15 cellular contexts compared by ENCODE assay signal in the genomic region with DNA sequence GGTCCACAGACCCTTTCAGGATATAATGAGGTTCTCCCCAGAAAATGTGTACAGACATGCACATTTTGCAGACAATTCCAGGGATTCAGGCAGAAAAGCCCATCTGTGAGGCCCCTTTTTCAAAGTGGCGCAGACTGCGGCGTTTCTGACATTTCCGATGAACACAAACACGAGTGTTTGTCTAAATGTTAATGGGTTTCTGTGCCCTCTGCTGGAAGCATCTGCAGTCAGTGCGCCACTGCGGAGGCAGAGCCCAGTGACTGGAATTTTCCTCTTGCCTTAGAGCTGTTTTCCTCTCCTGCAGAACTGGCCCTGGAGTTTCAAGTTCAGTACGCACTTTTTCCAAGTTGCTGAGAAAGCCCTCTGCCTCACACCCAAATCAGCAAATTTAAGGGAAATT. TPM values are rescaled to one million over a fixed set of nuclear protein-coding genes. Genes with fewer than 3 reads are reported as not detected.
DNase-seq lines count a peak whose midpoint lies in the region; ATAC-seq and TF ChIP-seq lines count a peak whose summit lies in the region.
"Had no signal": no experiment of that assay in that cellular context is flagged by ENCODE, and none has a peak within 500 bp of the region (broad histone marks: within the 10 kb centered on the region; RNA-seq: fewer than 3 reads in every experiment).

No MANE protein-coding gene starts in this region.

- H3K4me2 ChIP-seq in hepatocyte = no peak overlapping the region
- H3K4me2 ChIP-seq in MM.1S (ENCODE audit: low read depth, low read length) = no peak overlapping the region
- H3K4me2 ChIP-seq: BLaER1 treated with 17β-estradiol and CSF1 and Interleukin-3, amounts not matched to agents 10 nM and 100 nM had no signal

- H3K27ac Mint-ChIP-seq in activated CD4-positive, alpha-beta memory T cell treated with anti-CD3 and anti-CD28 coated beads for 36 hours = no peak overlapping the region
- H3K27ac Mint-ChIP-seq: activated naive CD8-positive, alpha-beta T cell treated with anti-CD3 and anti-CD28 coated beads, Interleukin-2, amount 10 ng/mL, durations not matched to agents 7 days and 5 days; effector memory CD8-positive, alpha-beta T cell had no signal

- H3K4me1 ChIP-seq in adipocyte (ENCODE audit: control insufficient read depth, insufficient read depth, low read length) (peaks cover 4% of the 10 kb centered on the region), hepatocyte (ENCODE audit: insufficient read depth) (no peaks in the 10 kb centered on the region), MM.1S (ENCODE audit: low read length) (no peaks in the 10 kb centered on the region)

- in situ Hi-C loops in G401 (cut with HindIII; ENCODE audit: low sequenced_read_pairs) = no loop called here

- H3K36me3 ChIP-seq in adipocyte (ENCODE audit: control insufficient read depth, insufficient read depth, low read length, severe bottlenecking) (no peaks in the 10 kb centered on the region), hepatocyte (replicated peaks; ENCODE audit: insufficient read depth, low read depth) (no peaks in the 10 kb centered on the region), MM.1S (replicated peaks; ENCODE audit: insufficient read depth, low read length) (no peaks in the 10 kb centered on the region)
- H3K36me3 ChIP-seq: BLaER1 treated with 17β-estradiol and CSF1 and Interleukin-3, amounts not matched to agents 10 nM and 100 nM had no signal

- H3K27me3 Mint-ChIP-seq in activated CD4-positive, alpha-beta memory T cell treated with anti-CD3 and anti-CD28 coated beads for 36 hours = peaks cover 11% of the 10 kb centered on the region

- H3F3A ChIP-seq in MM.1S (ENCODE audit: insufficient read depth, low read length) = peaks cover 6% of the 10 kb centered on the region

- H2AFZ ChIP-seq in hepatocyte = no peak overlapping the region
- H2AFZ ChIP-seq in MM.1S (ENCODE audit: low read length) = no peak overlapping the region

- H3K9me2 ChIP-seq in hepatocyte (replicated peaks; ENCODE audit: insufficient read depth) (no peaks in the 10 kb centered on the region), MM.1S (replicated peaks; ENCODE audit: insufficient read depth, low read length) (no peaks in the 10 kb centered on the region)

- H3K9ac ChIP-seq in adipocyte (ENCODE audit: low read length) (no peak overlapping the region), MM.1S (ENCODE audit: low read length) (no peak overlapping the region)
- H3K9ac ChIP-seq: BLaER1 treated with 17β-estradiol and CSF1 and Interleukin-3, amounts not matched to agents 10 nM and 100 nM had no signal

- WGBS in hepatocyte (ENCODE audit: low lambda C conversion rate, missing lambda C conversion rate) = 58% methylated on average over 8 of the region's 8 CpGs

- H3K4me3 ChIP-seq in adipocyte (ENCODE audit: low read length) (no peak overlapping the region), hepatocyte (no peak overlapping the region), MM.1S (ENCODE audit: low read length) (no peak overlapping the region)
- H3K4me3 ChIP-seq: BLaER1 treated with 17β-estradiol and CSF1 and Interleukin-3, amounts not matched to agents 10 nM and 100 nM had no signal

- no peaks in the 10 kb centered on the region for H3K4me1 Mint-ChIP-seq in activated CD4-positive, alpha-beta memory T cell treated with anti-CD3 and anti-CD28 coated beads for 36 hours (ENCODE audit: low read depth)
- H3K4me1 Mint-ChIP-seq: activated naive CD8-positive, alpha-beta T cell treated with anti-CD3 and anti-CD28 coated beads, Interleukin-2, amount 10 ng/mL, durations not matched to agents 7 days and 5 days had no signal

- POLR2A ChIA-PET in activated CD4-positive, alpha-beta memory T cell treated with anti-CD3 and anti-CD28 coated beads for 36 hours (lab: Charles Lee) = no interaction called here

- CTCF ChIA-PET in activated CD4-positive, alpha-beta memory T cell treated with anti-CD3 and anti-CD28 coated beads for 36 hours (lab: Charles Lee) = no interaction called here

- H3K36me3 Mint-ChIP-seq in activated CD4-positive, alpha-beta memory T cell treated with anti-CD3 and anti-CD28 coated beads for 36 hours = no peaks in the 10 kb centered on the region
- H3K36me3 Mint-ChIP-seq: activated naive CD8-positive, alpha-beta T cell treated with anti-CD3 and anti-CD28 coated beads, Interleukin-2, amount 10 ng/mL, durations not matched to agents 7 days and 5 days had no signal

- H4K20me1 ChIP-seq in hepatocyte (ENCODE audit: insufficient read depth, poor library complexity, severe bottlenecking) = no peaks in the 10 kb centered on the region
- no peaks in the 10 kb centered on the region for H4K20me1 ChIP-seq in MM.1S (ENCODE audit: insufficient read depth, low read length)
- H4K20me1 ChIP-seq: BLaER1 treated with 17β-estradiol and CSF1 and Interleukin-3, amounts not matched to agents 10 nM and 100 nM had no signal

- ATAC-seq in HG03108 (IDR thresholded peaks at IDR 0.05; ENCODE audit: unreplicated experiment) = no peak
- ATAC-seq: effector memory CD8-positive, alpha-beta T cell had no signal

- H3K9me3 ChIP-seq in adipocyte (ENCODE audit: control insufficient read depth, low read length) (peaks cover 3% of the 10 kb centered on the region), hepatocyte (ENCODE audit: low read depth) (no peaks in the 10 kb centered on the region), MM.1S (replicated peaks; ENCODE audit: insufficient read depth, low read length) (no peaks in the 10 kb centered on the region)
- H3K9me3 ChIP-seq: BLaER1 treated with 17β-estradiol and CSF1 and Interleukin-3, amounts not matched to agents 10 nM and 100 nM had no signal

- H3K4me3 Mint-ChIP-seq in activated CD4-positive, alpha-beta memory T cell treated with anti-CD3 and anti-CD28 coated beads for 36 hours = no peak overlapping the region
- H3K4me3 Mint-ChIP-seq: activated naive CD8-positive, alpha-beta T cell treated with anti-CD3 and anti-CD28 coated beads, Interleukin-2, amount 10 ng/mL, durations not matched to agents 7 days and 5 days; effector memory CD8-positive, alpha-beta T cell had no signal

- intact Hi-C loops in activated CD4-positive, alpha-beta memory T cell treated with anti-CD3 and anti-CD28 coated beads for 36 hours (cut with micrococcal nuclease) = no loop called here

- TF ChIP-seq CTCF in 22Rv1 (IDR thresholded peaks at IDR 0.05) = peak; percentile 46
- TF ChIP-seq CTCF in hepatocyte (IDR thresholded peaks at IDR 0.05; ENCODE audit: poor library complexity) = peak; percentile 14
- TF ChIP-seq CTCF in MM.1S (IDR thresholded peaks at IDR 0.05; ENCODE audit: low read length) = no peak

- H3K9me3 Mint-ChIP-seq in activated CD4-positive, alpha-beta memory T cell treated with anti-CD3 and anti-CD28 coated beads for 36 hours = no peaks in the 10 kb centered on the region
- H3K9me3 Mint-ChIP-seq: activated naive CD8-positive, alpha-beta T cell treated with anti-CD3 and anti-CD28 coated beads, Interleukin-2, amount 10 ng/mL, durations not matched to agents 7 days and 5 days; effector memory CD8-positive, alpha-beta T cell had no signal

- H3K27ac ChIP-seq in 22Rv1 (no peak overlapping the region), hepatocyte (no peak overlapping the region), MM.1S (ENCODE audit: low read length) (no peak overlapping the region)
- H3K27ac ChIP-seq: BLaER1 treated with 17β-estradiol and CSF1 and Interleukin-3, amounts not matched to agents 10 nM and 100 nM had no signal

- H3K79me2 ChIP-seq in hepatocyte (no peaks in the 10 kb centered on the region), MM.1S (ENCODE audit: low read length) (no peaks in the 10 kb centered on the region)

- DNase-seq in G401 (ENCODE audit: low spot score) (peak; percentile 20), adipocyte (ENCODE audit: low read depth) (peak; percentile 49), hepatocyte (ENCODE audit: low spot score) (no peak), T-helper 9 cell (no peak), MM.1S (no peak)
- DNase-seq in activated CD4-positive, alpha-beta memory T cell treated with anti-CD3 and anti-CD28 coated beads for 36 hours = no peak
- DNase-seq: activated naive CD8-positive, alpha-beta T cell treated with anti-CD3 and anti-CD28 coated beads, Interleukin-2, amount 10 ng/mL, durations not matched to agents 7 days and 5 days; effector memory CD8-positive, alpha-beta T cell had no signal

- H3K27me3 ChIP-seq in adipocyte (replicated peaks; ENCODE audit: control insufficient read depth, insufficient read depth, low read length) (peaks cover 50% of the 10 kb centered on the region), hepatocyte (no peaks in the 10 kb centered on the region), MM.1S (replicated peaks; ENCODE audit: insufficient read depth, low read length) (peaks cover 91% of the 10 kb centered on the region)
- H3K27me3 ChIP-seq: BLaER1 treated with 17β-estradiol and CSF1 and Interleukin-3, amounts not matched to agents 10 nM and 100 nM had no signal

RNA-seq across cellular contexts. Expression of gene ANKRD60, which starts 15.3 kb away (rescaled TPM):
- not detected in 2 replicates for total RNA-seq in G401 (2014; rRNA removed; shearing (Covaris generic))
- total RNA-seq in hepatocyte = not detected in 2 replicates
- polyA plus RNA-seq in hepatocyte = not detected in 2 replicates
- total RNA-seq in activated CD4-positive, alpha-beta memory T cell treated with anti-CD3 and anti-CD28 coated beads for 36 hours = not detected
- total RNA-seq: activated naive CD8-positive, alpha-beta T cell treated with anti-CD3 and anti-CD28 coated beads, Interleukin-2, amount 10 ng/mL, durations not matched to agents 7 days and 5 days; mucosa of gallbladder; skeletal muscle tissue; T-helper 2 cell treated with Interferon-gamma antibody and Interleukin-4, amounts not matched to agents 100 ng/mL and 5 ng/mL, for 36 hours; urinary bladder had no signal
- polyA plus RNA-seq: urinary bladder had no signal

Comparison
In these comparisons a context has a peak if more than half of its experiments do, and no peak if none do; other contexts are left out.
1. DNase-seq: peak in G401 (single experiment) and adipocyte (single experiment); none in hepatocyte (single experiment), T-helper 9 cell (single experiment), MM.1S (single experiment) and activated CD4-positive, alpha-beta memory T cell treated with anti-CD3 and anti-CD28 coated beads for 36 hours (single experiment).